ENCODE assay signal across 8 cellular contexts in genomic region chr10:79905322-79906314, GRCh38. TPM values are rescaled to one million over a fixed set of nuclear protein-coding genes. Genes with fewer than 3 reads are reported as not detected.
A peak's percentile ranks its signal among the peaks of the same experiment; 100 is the strongest.
DNase-seq lines count a peak whose midpoint lies in the region; ATAC-seq, FAIRE-seq and TF ChIP-seq lines count a peak whose summit lies in the region.

No MANE protein-coding gene starts in this region.

- H3K27ac Mint-ChIP-seq in endodermal cell = peak overlapping the region; percentile 97

- 37 to 40% methylated on average over 9 of the region's 10 CpGs for WGBS in endodermal cell (ENCODE audit: insufficient coverage in 1 of 2, insufficient read length in 1 of 2), 2 experiments

- H3F3A ChIP-seq in PC-9 (ENCODE audit: insufficient read depth, low read depth) = no peaks in the 10 kb centered on the region

- H4K20me1 ChIP-seq in PC-9 (ENCODE audit: insufficient read depth) = no peaks in the 10 kb centered on the region

- H2AFZ ChIP-seq in PC-9 = peak overlapping the region; percentile 96

- H3K36me3 ChIP-seq in PC-9 (ENCODE audit: low read depth) (no peaks in the 10 kb centered on the region), endodermal cell (ENCODE audit: control insufficient read depth, insufficient read depth, low read length) (peaks cover 4% of the 10 kb centered on the region), muscle layer of colon (ENCODE audit: insufficient read depth, low read length) (no peaks in the 10 kb centered on the region)

- H3K9me2 ChIP-seq in PC-9 (ENCODE audit: insufficient read depth) = no peaks in the 10 kb centered on the region

- H3K4me3 Mint-ChIP-seq in endodermal cell = peak overlapping the region; percentile 99

- CTCF ChIA-PET in PC-9 (lab: Charles Lee) = no interaction called here

- no peak for DNase-seq in GM18507 (ENCODE audit: extremely low spot score, insufficient read length, low read depth)
- DNase-seq in PC-9 = peak in 1 of 2 experiments; percentile 12
- DNase-seq in endodermal cell = no peak
- DNase-seq in NCI-H2029 treated with DMSO at 0.1 percent for 48 hours (lab: John Stamatoyannopoulos, UW) = no peak
- DNase-seq in NCI-H1092 treated with DMSO at 0.1 percent for 48 hours (lab: John Stamatoyannopoulos, UW) = no peak

- ATAC-seq in HG03045 (IDR thresholded peaks at IDR 0.05; ENCODE audit: unreplicated experiment) = no peak
- no peak for ATAC-seq in HG03175 (IDR thresholded peaks at IDR 0.05; ENCODE audit: unreplicated experiment)

- H3K9me3 Mint-ChIP-seq in endodermal cell = no peaks in the 10 kb centered on the region

- H3K4me3 ChIP-seq in PC-9 = peak overlapping the region; percentile 80
- H3K4me3 ChIP-seq in endodermal cell (ENCODE audit: low read length) = peak overlapping the region; percentile 94
- peak overlapping the region; percentile 55 to 76 for H3K4me3 ChIP-seq in muscle layer of colon (ENCODE audit: low read depth in 1 of 2, low read length in 2 of 2)

- TF ChIP-seq CTCF in PC-9 (conservative IDR thresholded peaks at IDR 0.05) = no peak
- no peak for TF ChIP-seq CTCF in endodermal cell (conservative IDR thresholded peaks at IDR 0.05)

- no peaks in the 10 kb centered on the region for H3K79me2 ChIP-seq in PC-9 (ENCODE audit: low read depth)

- H3K27ac ChIP-seq in PC-9 = no peak overlapping the region
- H3K27ac ChIP-seq in endodermal cell (ENCODE audit: low read depth, low read length) = no peak overlapping the region
- H3K27ac ChIP-seq in muscle layer of colon (ENCODE audit: low read depth, low read length) = peak overlapping the region; percentile 73

- H3K27me3 Mint-ChIP-seq in endodermal cell (ENCODE audit: insufficient read depth) = peaks cover 13% of the 10 kb centered on the region

- peaks cover 19% of the 10 kb centered on the region for H3K36me3 Mint-ChIP-seq in endodermal cell (ENCODE audit: low read depth)

- POLR2A ChIA-PET in PC-9 (lab: Charles Lee; ENCODE audit: unreplicated experiment) = no interaction called here

- FAIRE-seq in GM18507 (lab: Jason Lieb, UNC) = peak; percentile 46

- no TSS peak for BruUV-seq in PC-9 (replicated peaks; lab: Mats Ljungman, UMichigan)

- H3K27me3 ChIP-seq in PC-9 (ENCODE audit: insufficient read depth, low read depth) (peaks cover 14% of the 10 kb centered on the region; the same call in 1 of the 2 replicates), endodermal cell (ENCODE audit: control insufficient read depth, insufficient read depth, low read length, poor library complexity, severe bottlenecking) (no peaks in the 10 kb centered on the region), muscle layer of colon (ENCODE audit: control insufficient read depth in 1 of 2, insufficient read depth in 2 of 2, low read length in 2 of 2) (peaks cover 0 to 6% of the 10 kb centered on the region in 2 donors)

- H3K9ac ChIP-seq in endodermal cell (ENCODE audit: extremely low read depth, low read length, poor library complexity, severe bottlenecking) (peak overlapping the region; percentile 75), muscle layer of colon (ENCODE audit: low read length) (peak overlapping the region; percentile 61)

- H3K9me3 ChIP-seq in PC-9 (ENCODE audit: insufficient read depth, low read depth) = no peaks in the 10 kb centered on the region
- no peaks in the 10 kb centered on the region for H3K9me3 ChIP-seq in endodermal cell (ENCODE audit: control insufficient read depth, low read length)
- H3K9me3 ChIP-seq in muscle layer of colon (ENCODE audit: low read length) = no peaks in the 10 kb centered on the region

- H3K4me1 Mint-ChIP-seq in endodermal cell = peaks cover 8% of the 10 kb centered on the region

- peaks cover 8% of the 10 kb centered on the region for H3K4me1 ChIP-seq in PC-9 (replicated peaks; ENCODE audit: insufficient read depth)
- no peaks in the 10 kb centered on the region for H3K4me1 ChIP-seq in endodermal cell (ENCODE audit: control insufficient read depth, insufficient read depth, low read length)
- no peaks in the 10 kb centered on the region for H3K4me1 ChIP-seq in muscle layer of colon (ENCODE audit: insufficient read depth, low read length)

- intact Hi-C loops in PC-9 (cut with micrococcal nuclease; ENCODE audit: unreplicated experiment) = loop anchor here (2.0 kb wide), 1 partner anchor 75 kb away; no protein-coding TSS in a partner anchor

- peak overlapping the region; percentile 98 for H3K4me2 ChIP-seq in PC-9

RNA-seq across cellular contexts. Expression of gene SFTPD, which starts 43.3 kb away (rescaled TPM):
- total RNA-seq in PC-9 (2021) (1.5 TPM in 1 of 2 replicates, not detected in the other), endodermal cell (under 1 TPM; 0.42 to 0.86 TPM)
- polyA plus RNA-seq in endodermal cell (2013, experiment 1 of 2) = not detected
- polyA plus RNA-seq in endodermal cell (2013, experiment 2 of 2) = not detected
